Comparison of ENCODE assay signal across 1 cellular context in genomic region chr16:14304891-14305459, GRCh38.
TF ChIP-seq lines count a peak whose summit lies in the region.

No MANE protein-coding gene starts in this region.

TF ChIP-seq in HCT116, 20 proteins besides CTCF, POLR2A, EP300 and RAD21:
- TF ChIP-seq POLR2AphosphoS5 (IDR thresholded peaks at IDR 0.05; ENCODE audit: low read depth, low read length) = no peak
- TF ChIP-seq JUND (IDR thresholded peaks at IDR 0.05) = no peak
- TF ChIP-seq, protein P1, sequence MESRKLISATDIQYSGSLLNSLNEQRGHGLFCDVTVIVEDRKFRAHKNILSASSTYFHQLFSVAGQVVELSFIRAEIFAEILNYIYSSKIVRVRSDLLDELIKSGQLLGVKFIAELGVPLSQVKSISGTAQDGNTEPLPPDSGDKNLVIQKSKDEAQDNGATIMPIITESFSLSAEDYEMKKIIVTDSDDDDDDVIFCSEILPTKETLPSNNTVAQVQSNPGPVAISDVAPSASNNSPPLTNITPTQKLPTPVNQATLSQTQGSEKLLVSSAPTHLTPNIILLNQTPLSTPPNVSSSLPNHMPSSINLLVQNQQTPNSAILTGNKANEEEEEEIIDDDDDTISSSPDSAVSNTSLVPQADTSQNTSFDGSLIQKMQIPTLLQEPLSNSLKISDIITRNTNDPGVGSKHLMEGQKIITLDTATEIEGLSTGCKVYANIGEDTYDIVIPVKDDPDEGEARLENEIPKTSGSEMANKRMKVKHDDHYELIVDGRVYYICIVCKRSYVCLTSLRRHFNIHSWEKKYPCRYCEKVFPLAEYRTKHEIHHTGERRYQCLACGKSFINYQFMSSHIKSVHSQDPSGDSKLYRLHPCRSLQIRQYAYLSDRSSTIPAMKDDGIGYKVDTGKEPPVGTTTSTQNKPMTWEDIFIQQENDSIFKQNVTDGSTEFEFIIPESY (IDR thresholded peaks at IDR 0.05; ENCODE audit: extremely low read depth, insufficient replicate concordance, low read length) = no peak
- no peak for TF ChIP-seq EZH2 (IDR thresholded peaks at IDR 0.05)
- TF ChIP-seq, protein P2, sequence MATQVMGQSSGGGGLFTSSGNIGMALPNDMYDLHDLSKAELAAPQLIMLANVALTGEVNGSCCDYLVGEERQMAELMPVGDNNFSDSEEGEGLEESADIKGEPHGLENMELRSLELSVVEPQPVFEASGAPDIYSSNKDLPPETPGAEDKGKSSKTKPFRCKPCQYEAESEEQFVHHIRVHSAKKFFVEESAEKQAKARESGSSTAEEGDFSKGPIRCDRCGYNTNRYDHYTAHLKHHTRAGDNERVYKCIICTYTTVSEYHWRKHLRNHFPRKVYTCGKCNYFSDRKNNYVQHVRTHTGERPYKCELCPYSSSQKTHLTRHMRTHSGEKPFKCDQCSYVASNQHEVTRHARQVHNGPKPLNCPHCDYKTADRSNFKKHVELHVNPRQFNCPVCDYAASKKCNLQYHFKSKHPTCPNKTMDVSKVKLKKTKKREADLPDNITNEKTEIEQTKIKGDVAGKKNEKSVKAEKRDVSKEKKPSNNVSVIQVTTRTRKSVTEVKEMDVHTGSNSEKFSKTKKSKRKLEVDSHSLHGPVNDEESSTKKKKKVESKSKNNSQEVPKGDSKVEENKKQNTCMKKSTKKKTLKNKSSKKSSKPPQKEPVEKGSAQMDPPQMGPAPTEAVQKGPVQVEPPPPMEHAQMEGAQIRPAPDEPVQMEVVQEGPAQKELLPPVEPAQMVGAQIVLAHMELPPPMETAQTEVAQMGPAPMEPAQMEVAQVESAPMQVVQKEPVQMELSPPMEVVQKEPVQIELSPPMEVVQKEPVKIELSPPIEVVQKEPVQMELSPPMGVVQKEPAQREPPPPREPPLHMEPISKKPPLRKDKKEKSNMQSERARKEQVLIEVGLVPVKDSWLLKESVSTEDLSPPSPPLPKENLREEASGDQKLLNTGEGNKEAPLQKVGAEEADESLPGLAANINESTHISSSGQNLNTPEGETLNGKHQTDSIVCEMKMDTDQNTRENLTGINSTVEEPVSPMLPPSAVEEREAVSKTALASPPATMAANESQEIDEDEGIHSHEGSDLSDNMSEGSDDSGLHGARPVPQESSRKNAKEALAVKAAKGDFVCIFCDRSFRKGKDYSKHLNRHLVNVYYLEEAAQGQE (IDR thresholded peaks at IDR 0.05; ENCODE audit: low read depth) = no peak
- no peak for TF ChIP-seq ZNF274 (IDR thresholded peaks at IDR 0.05; ENCODE audit: low read depth, low read length)
- TF ChIP-seq ATF3 (IDR thresholded peaks at IDR 0.05) = no peak
- no peak for TF ChIP-seq SIN3A (IDR thresholded peaks at IDR 0.05; ENCODE audit: low read depth)
- TF ChIP-seq SP1 (IDR thresholded peaks at IDR 0.05; ENCODE audit: low read depth) = no peak
- TF ChIP-seq EZH2phosphoT487 (IDR thresholded peaks at IDR 0.05; ENCODE audit: borderline replicate concordance) = no peak
TF ChIP-seq in HCT116: peak in this region for 0.
